9 cellular contexts compared by ENCODE assay signal in the genomic region with DNA sequence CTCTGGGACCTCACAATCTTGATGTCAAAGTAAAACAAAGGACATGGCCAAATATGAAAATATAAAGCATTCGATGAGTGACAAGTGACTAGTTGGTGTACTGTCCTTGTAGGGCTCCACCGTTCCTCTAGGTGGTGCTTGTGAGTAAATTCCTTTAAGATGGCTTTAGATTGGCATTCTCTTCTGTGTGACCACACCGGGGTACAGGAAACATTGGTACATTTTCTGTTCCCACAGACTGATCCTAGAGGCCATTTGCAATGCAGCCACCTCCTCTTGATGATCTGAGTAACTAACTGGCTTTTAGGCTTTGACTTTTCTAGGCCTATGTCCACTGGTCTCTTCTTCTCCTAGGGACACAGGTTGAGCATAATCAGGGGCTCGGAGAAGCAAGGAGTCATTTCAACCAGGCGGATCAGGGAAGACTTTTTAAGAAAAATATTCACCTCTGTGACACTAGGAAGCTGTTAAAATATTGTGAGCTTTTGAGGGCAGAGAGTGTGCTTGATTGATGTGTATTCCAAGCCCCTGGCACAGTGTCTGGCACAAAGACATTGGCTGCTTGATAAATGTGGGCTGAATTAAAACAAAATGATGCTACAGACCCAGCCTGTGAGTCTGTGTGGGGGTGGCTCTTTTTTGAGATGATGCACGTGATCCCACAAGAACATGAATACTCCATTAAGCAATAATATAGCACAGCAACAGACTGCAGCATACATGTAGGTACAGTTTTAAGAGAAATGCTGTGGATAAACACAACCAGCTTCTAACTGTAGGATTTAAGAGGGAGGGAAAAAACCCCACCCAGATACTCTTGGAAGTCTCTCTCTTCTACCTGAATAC.
DNase-seq lines count a peak whose midpoint lies in the region; ATAC-seq and TF ChIP-seq lines count a peak whose summit lies in the region.
"Had no signal": no experiment of that assay in that cellular context is flagged by ENCODE, and none has a peak within 500 bp of the region (broad histone marks: within the 10 kb centered on the region; RNA-seq: fewer than 3 reads in every experiment).

No MANE protein-coding gene starts in this region.

- H3K4me3 ChIP-seq in AG10803 (ENCODE audit: low read length): no peak overlapping the region
- H3K4me3 ChIP-seq: skin epidermis had no signal

- peak; percentile 75 for ATAC-seq in GM18502 (IDR thresholded peaks at IDR 0.05; ENCODE audit: poor library complexity, unreplicated experiment)
- ATAC-seq in HG03196 (IDR thresholded peaks at IDR 0.05; ENCODE audit: unreplicated experiment): peak; percentile 59

- TF ChIP-seq CTCF in AG10803 (conservative IDR thresholded peaks at IDR 0.05; ENCODE audit: low read length): peak; percentile 65

- DNase-seq in AG10803 (ENCODE audit: low read depth): peak; percentile 49
- DNase-seq in RPMI8226: peak; percentile 58
- peak; percentile 54 for DNase-seq in amniotic epithelial cell (ENCODE audit: low read depth)
- peak; percentile 52 for DNase-seq in iPS DF 19.7 (ENCODE audit: low read depth, low spot score)
- peak; percentile 38 for DNase-seq in stimulated activated CD4-positive, alpha-beta T cell treated with anti-CD3 and anti-CD28 coated beads, Interleukin-4, amount 100 ng/mL, for 1 hour
- no peak for DNase-seq in cerebellar nuclear complex (lab: John Stamatoyannopoulos, UW)

Comparison
In these comparisons a context has a peak if more than half of its experiments do, and no peak if none do; other contexts are left out.
1. DNase-seq: peak in AG10803 (single experiment), RPMI8226 (single experiment), amniotic epithelial cell (single experiment), iPS DF 19.7 (single experiment) and stimulated activated CD4-positive, alpha-beta T cell treated with anti-CD3 and anti-CD28 coated beads, Interleukin-4, amount 100 ng/mL, for 1 hour (single experiment); none in cerebellar nuclear complex (0 of 2).